In genomic region chr6:37705239-37706051, GRCh38 we compare ENCODE assay signal across 1 cellular context.
A peak's percentile ranks its signal among the peaks of the same experiment; 100 is the strongest.
TF ChIP-seq lines count a peak whose summit lies in the region.

No MANE protein-coding gene starts in this region.

TF ChIP-seq in K562, 482 proteins besides CTCF, POLR2A, EP300 and RAD21 (continued from another document):
- peak in 1 of 2 experiments; percentile 32 for TF ChIP-seq E2F6 (IDR thresholded peaks at IDR 0.05; ENCODE audit: borderline replicate concordance in 1 of 2, extremely low read depth in 1 of 2, insufficient read depth in 1 of 2, insufficient read length in 1 of 2, low read depth in 1 of 2, low read length in 1 of 2, poor library complexity in 1 of 2, severe bottlenecking in 1 of 2)
- TF ChIP-seq MAZ (CRISPR knock-in tag; conservative IDR thresholded peaks at IDR 0.05 in 1 of 2, IDR thresholded peaks at IDR 0.05 in 1 of 2), result peak; percentile 71 to 97
- no peak for TF ChIP-seq CBX8 (IDR thresholded peaks at IDR 0.05; ENCODE audit: borderline replicate concordance, extremely low read depth, low read depth, low read length, poor library complexity, severe bottlenecking)
- no peak for TF ChIP-seq SIRT6 (IDR thresholded peaks at IDR 0.05; ENCODE audit: low read depth, low read length)
- no peak for TF ChIP-seq ZNF263 (CRISPR knock-in tag; IDR thresholded peaks at IDR 0.05; ENCODE audit: borderline replicate concordance)
- TF ChIP-seq MAX (CRISPR knock-in tag; IDR thresholded peaks at IDR 0.05), result no peak
- no peak for TF ChIP-seq KLF1 (tag; IDR thresholded peaks at IDR 0.05)
- TF ChIP-seq ETV1 (tag; conservative IDR thresholded peaks at IDR 0.05; ENCODE audit: low read depth), result no peak
- TF ChIP-seq RUNX1 (IDR thresholded peaks at IDR 0.05; ENCODE audit: low read depth), result no peak
